In genomic region chr22:39873963-39874362, GRCh38 we compare ENCODE assay signal across 20 cellular contexts. TPM values are rescaled to one million over a fixed set of nuclear protein-coding genes. Genes with fewer than 3 reads are reported as not detected.
DNase-seq lines count a peak whose midpoint lies in the region; ATAC-seq and TF ChIP-seq lines count a peak whose summit lies in the region.
"Had no signal": no experiment of that assay in that cellular context is flagged by ENCODE, and none has a peak within 500 bp of the region (broad histone marks: within the 10 kb centered on the region; RNA-seq: fewer than 3 reads in every experiment).

No MANE protein-coding gene starts in this region.

- H3K27me3 ChIP-seq in effector memory CD4-positive, alpha-beta T cell (replicated peaks; ENCODE audit: control insufficient read depth, insufficient read depth, low read length, poor library complexity, severe bottlenecking) = no peaks in the 10 kb centered on the region
- peaks cover 21% of the 10 kb centered on the region for H3K27me3 ChIP-seq in transverse colon

- H3K36me3 ChIP-seq in effector memory CD4-positive, alpha-beta T cell (ENCODE audit: control insufficient read depth, insufficient read depth, low read length) = no peaks in the 10 kb centered on the region
- H3K36me3 ChIP-seq in transverse colon = no peaks in the 10 kb centered on the region

- no peak overlapping the region for H3K4me3 Mint-ChIP-seq in activated CD4-positive, alpha-beta T cell treated with anti-CD3 and anti-CD28 coated beads for 36 hours
- peak overlapping the region; percentile 8 for H3K4me3 Mint-ChIP-seq in activated naive CD8-positive, alpha-beta T cell
- no peak overlapping the region for H3K4me3 Mint-ChIP-seq in activated naive CD8-positive, alpha-beta T cell treated with anti-CD3 and anti-CD28 coated beads for 36 hours
- H3K4me3 Mint-ChIP-seq: CD8-positive, alpha-beta memory T cell had no signal

- POLR2A ChIA-PET in activated CD4-positive, alpha-beta T cell treated with anti-CD3 and anti-CD28 coated beads for 36 hours (lab: Charles Lee) = no interaction called here

- peak; percentile 76 for ATAC-seq in activated CD4-positive, alpha-beta T cell treated with anti-CD3 and anti-CD28 coated beads for 36 hours
- ATAC-seq: HCT116, Panc1 had no signal

- no peak for TF ChIP-seq EP300 in transverse colon (IDR thresholded peaks at IDR 0.05; ENCODE audit: low read depth)

- H3K27ac Mint-ChIP-seq in activated CD4-positive, alpha-beta T cell treated with anti-CD3 and anti-CD28 coated beads for 36 hours = no peak overlapping the region
- H3K27ac Mint-ChIP-seq in activated naive CD8-positive, alpha-beta T cell = no peak overlapping the region
- no peak overlapping the region for H3K27ac Mint-ChIP-seq in activated naive CD8-positive, alpha-beta T cell treated with anti-CD3 and anti-CD28 coated beads for 36 hours
- H3K27ac Mint-ChIP-seq: CD8-positive, alpha-beta memory T cell had no signal

- in situ Hi-C loops in transverse colon (cut with MboI; ENCODE audit: low pct_ligation_motif_present in 1 of 4, low pct_unique_long_range_greater_than_20kb in 1 of 4, low sequenced_read_pairs in 3 of 4) = no loop called here

- peak; percentile 11 for DNase-seq in activated CD4-positive, alpha-beta T cell treated with anti-CD3 and anti-CD28 coated beads for 36 hours
- no peak for DNase-seq in activated CD4-positive, alpha-beta T cell treated with anti-CD3 and anti-CD28 coated beads for 1 hour
- DNase-seq in activated naive CD8-positive, alpha-beta T cell treated with anti-CD3 and anti-CD28 coated beads for 36 hours = no peak
- peak; percentile 10 for DNase-seq in activated CD4-positive, alpha-beta T cell treated with anti-CD3 and anti-CD28 coated beads, Interleukin-2, amount 50 U/mL, for 4 hours
- DNase-seq in putamen (ENCODE audit: low spot score) (peak; percentile 28), transverse colon (no peak)
- DNase-seq in effector memory CD4-positive, alpha-beta T cell = no peak
- DNase-seq: CD8-positive, alpha-beta memory T cell; DND-41; GF-D8; GM23248; Kasumi-1; NCI-H1930; NCI-H2171 treated with DMSO at 0.1 percent for 48 hours; NCI-H774 had no signal

- H3K27ac ChIP-seq in effector memory CD4-positive, alpha-beta T cell (ENCODE audit: insufficient read depth, low read length, poor library complexity, severe bottlenecking) = no peak overlapping the region
- H3K27ac ChIP-seq in transverse colon = no peak overlapping the region
- H3K27ac ChIP-seq: 22Rv1, GM23248 had no signal

- no peaks in the 10 kb centered on the region for H3K4me1 ChIP-seq in effector memory CD4-positive, alpha-beta T cell (ENCODE audit: control insufficient read depth, insufficient read depth, low read length, poor library complexity, severe bottlenecking)
- H3K4me1 ChIP-seq in transverse colon = no peaks in the 10 kb centered on the region

- no peak overlapping the region for H3K4me3 ChIP-seq in effector memory CD4-positive, alpha-beta T cell (ENCODE audit: insufficient read depth, low read depth, low read length, poor library complexity, severe bottlenecking)
- no peak overlapping the region for H3K4me3 ChIP-seq in transverse colon
- H3K4me3 ChIP-seq: GM23248 had no signal

- no peaks in the 10 kb centered on the region for H3K27me3 Mint-ChIP-seq in activated CD4-positive, alpha-beta T cell treated with anti-CD3 and anti-CD28 coated beads for 36 hours
- no peaks in the 10 kb centered on the region for H3K27me3 Mint-ChIP-seq in activated naive CD8-positive, alpha-beta T cell
- no peaks in the 10 kb centered on the region for H3K27me3 Mint-ChIP-seq in activated naive CD8-positive, alpha-beta T cell treated with anti-CD3 and anti-CD28 coated beads for 36 hours

- no peak for TF ChIP-seq POLR2A in transverse colon (IDR thresholded peaks at IDR 0.05)

- H3K9me3 Mint-ChIP-seq in activated CD4-positive, alpha-beta T cell treated with anti-CD3 and anti-CD28 coated beads for 36 hours (ENCODE audit: low read depth) = peaks cover 2% of the 10 kb centered on the region
- H3K9me3 Mint-ChIP-seq in activated naive CD8-positive, alpha-beta T cell (ENCODE audit: low read depth) = no peaks in the 10 kb centered on the region
- H3K9me3 Mint-ChIP-seq in activated naive CD8-positive, alpha-beta T cell treated with anti-CD3 and anti-CD28 coated beads for 36 hours = peaks cover 6% of the 10 kb centered on the region
- H3K9me3 Mint-ChIP-seq: CD8-positive, alpha-beta memory T cell had no signal

- H3K4me1 Mint-ChIP-seq in activated CD4-positive, alpha-beta T cell treated with anti-CD3 and anti-CD28 coated beads for 36 hours = peaks cover 17% of the 10 kb centered on the region
- peaks cover 14% of the 10 kb centered on the region for H3K4me1 Mint-ChIP-seq in activated naive CD8-positive, alpha-beta T cell (ENCODE audit: low read depth)
- peaks cover 25% of the 10 kb centered on the region for H3K4me1 Mint-ChIP-seq in activated naive CD8-positive, alpha-beta T cell treated with anti-CD3 and anti-CD28 coated beads for 36 hours
- H3K4me1 Mint-ChIP-seq: CD8-positive, alpha-beta memory T cell had no signal

- TF ChIP-seq CTCF in transverse colon (IDR thresholded peaks at IDR 0.05) = no peak

- intact Hi-C loops in activated CD4-positive, alpha-beta T cell treated with anti-CD3 and anti-CD28 coated beads for 36 hours (cut with DNase I, micrococcal nuclease) = no loop called here
- intact Hi-C loops in transverse colon (cut with DNase I; ENCODE audit: low total_unique reads) = no loop called here

- H3K9me3 ChIP-seq in effector memory CD4-positive, alpha-beta T cell (ENCODE audit: control insufficient read depth, low read length) = no peaks in the 10 kb centered on the region
- H3K9me3 ChIP-seq in transverse colon = no peaks in the 10 kb centered on the region

- no peaks in the 10 kb centered on the region for H3K36me3 Mint-ChIP-seq in activated CD4-positive, alpha-beta T cell treated with anti-CD3 and anti-CD28 coated beads for 36 hours (ENCODE audit: low read depth)
- H3K36me3 Mint-ChIP-seq in activated naive CD8-positive, alpha-beta T cell = peaks cover 3% of the 10 kb centered on the region
- H3K36me3 Mint-ChIP-seq in activated naive CD8-positive, alpha-beta T cell treated with anti-CD3 and anti-CD28 coated beads for 36 hours = peaks cover 3% of the 10 kb centered on the region
- H3K36me3 Mint-ChIP-seq: CD8-positive, alpha-beta memory T cell had no signal

- 17 to 32% methylated on average over 1 of the region's 1 CpG for WGBS in transverse colon (ENCODE audit: low coverage in 1 of 2), 2 donors

- CTCF ChIA-PET in activated CD4-positive, alpha-beta T cell treated with anti-CD3 and anti-CD28 coated beads for 36 hours (lab: Charles Lee) = interaction anchor here (0.6 to 1.8 kb wide), 3 partner anchors 31 to 151 kb away, joined by 3 to 8 read pairs (median 6); no protein-coding TSS in a partner anchor

RNA-seq across cellular contexts. Expression of gene ENTHD1, which starts 19.6 kb away (rescaled TPM):
- under 1 TPM; 0.59 to 0.70 TPM for total RNA-seq in activated CD4-positive, alpha-beta T cell treated with anti-CD3 and anti-CD28 coated beads for 36 hours
- under 1 TPM; 0.20 to 0.39 TPM for total RNA-seq in activated naive CD8-positive, alpha-beta T cell treated with anti-CD3 and anti-CD28 coated beads for 36 hours
- total RNA-seq in transverse colon = not detected
- total RNA-seq: GM23248, NCI-H460 had no signal

RNA-seq across cellular contexts. Expression of gene GRAP2, which starts 26.9 kb away (rescaled TPM):
- total RNA-seq in activated CD4-positive, alpha-beta T cell treated with anti-CD3 and anti-CD28 coated beads for 36 hours = 10 to 100 TPM; 40.6 to 45.5 TPM
- 10 to 100 TPM; 65.2 to 65.5 TPM for total RNA-seq in activated naive CD8-positive, alpha-beta T cell treated with anti-CD3 and anti-CD28 coated beads for 36 hours
- 10 to 100 TPM in 1 of 4 donors, 1 to 10 TPM in 2, under 1 TPM in 1; 0.60 to 28.4 (median 4.9) TPM for total RNA-seq in transverse colon
- total RNA-seq: GM23248 had no signal

Comparison
In these comparisons a context has a peak if more than half of its experiments do, and no peak if none do; other contexts are left out.
1. DNase-seq: peak in activated CD4-positive, alpha-beta T cell treated with anti-CD3 and anti-CD28 coated beads for 36 hours (single experiment), activated CD4-positive, alpha-beta T cell treated with anti-CD3 and anti-CD28 coated beads, Interleukin-2, amount 50 U/mL, for 4 hours (2 of 2) and putamen (single experiment); none in activated CD4-positive, alpha-beta T cell treated with anti-CD3 and anti-CD28 coated beads for 1 hour (single experiment), activated naive CD8-positive, alpha-beta T cell treated with anti-CD3 and anti-CD28 coated beads for 36 hours (single experiment), effector memory CD4-positive, alpha-beta T cell (0 of 3) and transverse colon (single experiment).